1 cellular context compared by ENCODE assay signal in genomic region chr6:18244251-18244650, GRCh38.
TF ChIP-seq lines count a peak whose summit lies in the region.

No MANE protein-coding gene starts in this region.

TF ChIP-seq in K562, 482 proteins besides CTCF, POLR2A, EP300 and RAD21 (continued from another document):
- TF ChIP-seq PBX2 (CRISPR knock-in tag; IDR thresholded peaks at IDR 0.05; ENCODE audit: low read depth) (no peak), PBX2 (tag; conservative IDR thresholded peaks at IDR 0.05; ENCODE audit: low read depth) (peak; percentile 47; the same call in 1 of the 2 replicates), MAFK (IDR thresholded peaks at IDR 0.05; ENCODE audit: low read length) (peak; percentile 3; the same call in 1 of the 2 replicates), MEIS2 (IDR thresholded peaks at IDR 0.05; ENCODE audit: partially characterized antibody) (peak; percentile 17), THRAP3 (IDR thresholded peaks at IDR 0.05; ENCODE audit: borderline replicate concordance) (no peak), ZNF316 (IDR thresholded peaks at IDR 0.05) (peak; percentile 48), NCOA6 (IDR thresholded peaks at IDR 0.05) (no peak), C11orf30 (IDR thresholded peaks at IDR 0.05; ENCODE audit: low read depth) (peak; percentile 53; the same call in 1 of the 2 replicates), POLR2H (tag; IDR thresholded peaks at IDR 0.05; ENCODE audit: low read depth) (peak; percentile 48; the same call in 1 of the 2 replicates)
- TF ChIP-seq, protein P1, sequence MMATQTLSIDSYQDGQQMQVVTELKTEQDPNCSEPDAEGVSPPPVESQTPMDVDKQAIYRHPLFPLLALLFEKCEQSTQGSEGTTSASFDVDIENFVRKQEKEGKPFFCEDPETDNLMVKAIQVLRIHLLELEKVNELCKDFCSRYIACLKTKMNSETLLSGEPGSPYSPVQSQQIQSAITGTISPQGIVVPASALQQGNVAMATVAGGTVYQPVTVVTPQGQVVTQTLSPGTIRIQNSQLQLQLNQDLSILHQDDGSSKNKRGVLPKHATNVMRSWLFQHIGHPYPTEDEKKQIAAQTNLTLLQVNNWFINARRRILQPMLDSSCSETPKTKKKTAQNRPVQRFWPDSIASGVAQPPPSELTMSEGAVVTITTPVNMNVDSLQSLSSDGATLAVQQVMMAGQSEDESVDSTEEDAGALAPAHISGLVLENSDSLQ (IDR thresholded peaks at IDR 0.05) = peak; percentile 42; the same call in 1 of the 2 replicates
- TF ChIP-seq, protein P2, sequence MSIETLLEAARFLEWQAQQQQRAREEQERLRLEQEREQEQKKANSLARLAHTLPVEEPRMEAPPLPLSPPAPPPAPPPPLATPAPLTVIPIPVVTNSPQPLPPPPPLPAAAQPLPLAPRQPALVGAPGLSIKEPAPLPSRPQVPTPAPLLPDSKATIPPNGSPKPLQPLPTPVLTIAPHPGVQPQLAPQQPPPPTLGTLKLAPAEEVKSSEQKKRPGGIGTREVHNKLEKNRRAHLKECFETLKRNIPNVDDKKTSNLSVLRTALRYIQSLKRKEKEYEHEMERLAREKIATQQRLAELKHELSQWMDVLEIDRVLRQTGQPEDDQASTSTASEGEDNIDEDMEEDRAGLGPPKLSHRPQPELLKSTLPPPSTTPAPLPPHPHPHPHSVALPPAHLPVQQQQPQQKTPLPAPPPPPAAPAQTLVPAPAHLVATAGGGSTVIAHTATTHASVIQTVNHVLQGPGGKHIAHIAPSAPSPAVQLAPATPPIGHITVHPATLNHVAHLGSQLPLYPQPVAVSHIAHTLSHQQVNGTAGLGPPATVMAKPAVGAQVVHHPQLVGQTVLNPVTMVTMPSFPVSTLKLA (conservative IDR thresholded peaks at IDR 0.05) = no peak
